ENCODE assay signal across 17 cellular contexts in the genomic region with DNA sequence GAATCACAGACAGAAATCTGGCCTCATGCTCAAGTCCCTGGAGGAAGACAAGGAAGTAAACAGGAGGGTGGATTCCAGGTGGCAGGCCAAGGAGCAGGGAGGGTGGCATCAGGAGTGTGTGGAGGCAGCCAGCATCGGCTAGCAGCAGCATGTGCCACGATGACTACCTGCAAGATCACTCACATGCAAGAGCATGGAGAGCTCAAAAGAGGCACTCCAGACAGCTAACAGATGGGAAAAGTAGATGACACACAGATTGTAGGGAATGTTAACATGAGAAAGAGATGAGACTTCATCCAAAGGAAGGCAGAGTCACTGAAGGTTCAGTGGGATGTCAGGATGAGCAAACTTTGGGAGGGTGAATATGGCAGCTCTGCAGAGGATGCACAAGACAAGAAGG.
A peak's percentile ranks its signal among the peaks of the same experiment; 100 is the strongest.
DNase-seq lines count a peak whose midpoint lies in the region; ATAC-seq and TF ChIP-seq lines count a peak whose summit lies in the region.
"Had no signal": no experiment of that assay in that cellular context is flagged by ENCODE, and none has a peak within 500 bp of the region (broad histone marks: within the 10 kb centered on the region; RNA-seq: fewer than 3 reads in every experiment).

No MANE protein-coding gene starts in this region.

- H3K9me3 ChIP-seq in mucosa of descending colon, result no peaks in the 10 kb centered on the region
- H3K9me3 ChIP-seq in naive thymus-derived CD4-positive, alpha-beta T cell (ENCODE audit: control insufficient read depth in 2 of 3, low read length in 3 of 3), result peaks cover 0 to 6% (median 0%) of the 10 kb centered on the region in 3 experiments

- CTCF ChIA-PET in naive thymus-derived CD4-positive, alpha-beta T cell (lab: Charles Lee), result no interaction called here

- H3K27ac ChIP-seq in epithelial cell of prostate, result peak overlapping the region; percentile 80
- no peak overlapping the region for H3K27ac ChIP-seq in naive thymus-derived CD4-positive, alpha-beta T cell (ENCODE audit: low read depth, low read length)
- H3K27ac ChIP-seq: BLaER1 had no signal

- DNase-seq in ELR (ENCODE audit: low read depth) (peak; percentile 72), NCI-H524 (lab: John Stamatoyannopoulos, UW) (peak; percentile 42 to 76), epithelial cell of prostate (ENCODE audit: low read depth, low spot score) (no peak), mucosa of descending colon (no peak), cortex of kidney (lab: John Stamatoyannopoulos, UW) (no peak), NCI-H2029 (lab: John Stamatoyannopoulos, UW) (no peak)
- no peak for DNase-seq in naive thymus-derived CD4-positive, alpha-beta T cell
- DNase-seq: CD4-positive, alpha-beta memory T cell; DMS53; NCI-H1048; NCI-H1436; NCI-H2081; NCI-H446 treated with DMSO at 0.1 percent for 48 hours; NCI-H748 treated with DMSO at 0.1 percent for 48 hours; NK-92 treated with Interleukin-12 subunit alpha and Interleukin-12 subunit beta, amount 100 ng/mL, for 24 hours; SIG-M5 had no signal

- no peak overlapping the region for H3K27ac Mint-ChIP-seq in naive thymus-derived CD4-positive, alpha-beta T cell

- H3K36me3 Mint-ChIP-seq in naive thymus-derived CD4-positive, alpha-beta T cell, result no peaks in the 10 kb centered on the region

- intact Hi-C loops in mucosa of descending colon (cut with DNase I, micrococcal nuclease), result no loop called here
- intact Hi-C loops in naive thymus-derived CD4-positive, alpha-beta T cell (cut with micrococcal nuclease), result no loop called here

- ATAC-seq in mucosa of descending colon, result peak; percentile 34
- ATAC-seq in naive thymus-derived CD4-positive, alpha-beta T cell, result no peak

- H3K4me1 Mint-ChIP-seq in naive thymus-derived CD4-positive, alpha-beta T cell, result no peaks in the 10 kb centered on the region

- no peaks in the 10 kb centered on the region for H3K27me3 Mint-ChIP-seq in naive thymus-derived CD4-positive, alpha-beta T cell

- H3K27me3 ChIP-seq in naive thymus-derived CD4-positive, alpha-beta T cell (ENCODE audit: control insufficient read depth in 2 of 2, insufficient read depth in 2 of 2, low read length in 2 of 2), result no peaks in the 10 kb centered on the region
- H3K27me3 ChIP-seq: BLaER1 had no signal

- no peak for TF ChIP-seq CTCF in mucosa of descending colon (IDR thresholded peaks at IDR 0.05)

- POLR2A ChIA-PET in naive thymus-derived CD4-positive, alpha-beta T cell (lab: Charles Lee), result no interaction called here

- H3K36me3 ChIP-seq in mucosa of descending colon (ENCODE audit: low read depth), result no peaks in the 10 kb centered on the region
- H3K36me3 ChIP-seq in naive thymus-derived CD4-positive, alpha-beta T cell (ENCODE audit: control insufficient read depth in 2 of 3, insufficient read depth in 3 of 3, low read length in 3 of 3), result no peaks in the 10 kb centered on the region
- H3K36me3 ChIP-seq: BLaER1 had no signal

- H3K9me3 Mint-ChIP-seq in naive thymus-derived CD4-positive, alpha-beta T cell, result peaks cover 5 to 26% (median 12%) of the 10 kb centered on the region in 11 donors

- no peak overlapping the region for H3K4me3 Mint-ChIP-seq in naive thymus-derived CD4-positive, alpha-beta T cell
- H3K4me3 Mint-ChIP-seq: CD4-positive, alpha-beta memory T cell had no signal

- H3K4me1 ChIP-seq in mucosa of descending colon (ENCODE audit: low read depth), result no peaks in the 10 kb centered on the region
- H3K4me1 ChIP-seq in naive thymus-derived CD4-positive, alpha-beta T cell (ENCODE audit: control insufficient read depth in 2 of 2, insufficient read depth in 2 of 2, low read length in 2 of 2), result no peaks in the 10 kb centered on the region
- H3K4me1 ChIP-seq: BLaER1 had no signal

- H3K4me3 ChIP-seq in mucosa of descending colon, result no peak overlapping the region
- no peak overlapping the region for H3K4me3 ChIP-seq in naive thymus-derived CD4-positive, alpha-beta T cell (ENCODE audit: low read length)
- H3K4me3 ChIP-seq: BLaER1 had no signal

Comparison
In these comparisons a context has a peak if more than half of its experiments do, and no peak if none do; other contexts are left out.
1. DNase-seq: peak in ELR (single experiment) and NCI-H524 (2 of 2); none in epithelial cell of prostate (single experiment), mucosa of descending colon (0 of 3), cortex of kidney (single experiment), naive thymus-derived CD4-positive, alpha-beta T cell (0 of 9) and NCI-H2029 (single experiment).